10 cellular contexts compared by ENCODE assay signal in genomic region chr14:86799244-86799647, GRCh38.
DNase-seq lines count a peak whose midpoint lies in the region; ATAC-seq, FAIRE-seq and TF ChIP-seq lines count a peak whose summit lies in the region.
"Had no signal": no experiment of that assay in that cellular context is flagged by ENCODE, and none has a peak within 500 bp of the region (broad histone marks: within the 10 kb centered on the region; RNA-seq: fewer than 3 reads in every experiment).

No MANE protein-coding gene starts in this region.

- peaks cover 0 to 5% (median 5%) of the 10 kb centered on the region in 3 donors for H3K4me1 ChIP-seq in pancreas

- no peak for TF ChIP-seq CTCF in epithelial cell of esophagus (IDR thresholded peaks at IDR 0.05; ENCODE audit: insufficient read depth, low read depth, low read length, missing control alignments)
- no peak for TF ChIP-seq CTCF in pancreas (IDR thresholded peaks at IDR 0.05)

- FAIRE-seq in pancreas (lab: Jason Lieb, UNC), result no peak

- peak; percentile 91 for DNase-seq in ELR (ENCODE audit: low read depth)
- peak; percentile 1 for DNase-seq in NCI-H2171 (lab: John Stamatoyannopoulos, UW)
- DNase-seq in epithelial cell of esophagus (ENCODE audit: low read depth), result peak; percentile 92
- DNase-seq in pancreas, result no peak
- DNase-seq in NCI-H1694 (lab: John Stamatoyannopoulos, UW), result no peak
- DNase-seq in middle frontal gyrus (ENCODE audit: extremely low spot score, low spot score), result no peak
- no peak for DNase-seq in T-helper 1 cell
- DNase-seq: NCI-H187 treated with DMSO at 0.1 percent for 48 hours; stimulated activated CD4-positive, alpha-beta T cell treated with anti-CD3 and anti-CD28 coated beads, Interleukin-4, amount 100 ng/mL, for 24 hours had no signal

- no peak overlapping the region for H3K4me3 ChIP-seq in epithelial cell of esophagus (ENCODE audit: low read length)
- H3K4me3 ChIP-seq in pancreas, result no peak overlapping the region

- 23 to 36% methylated on average over 2 of the region's 2 CpGs for WGBS in pancreas, 2 donors

- no peaks in the 10 kb centered on the region for H3K36me3 ChIP-seq in pancreas

- H3K27me3 ChIP-seq in pancreas, result no peaks in the 10 kb centered on the region

- intact Hi-C loops in pancreas (cut with DNase I), result no loop called here

- H3K27ac ChIP-seq in pancreas, result no peak overlapping the region

- H3K9me3 ChIP-seq in pancreas, result no peaks in the 10 kb centered on the region

- peak in 3 of 4 donors; percentile 69 to 89 (median 80) for ATAC-seq in pancreas
- no peak for ATAC-seq in HG03025 (IDR thresholded peaks at IDR 0.05; ENCODE audit: low FRiP score, unreplicated experiment)

Comparison
In these comparisons a context has a peak if more than half of its experiments do, and no peak if none do; other contexts are left out.
1. DNase-seq: peak in ELR (single experiment), NCI-H2171 (single experiment) and epithelial cell of esophagus (single experiment); none in pancreas (0 of 6), NCI-H1694 (single experiment), middle frontal gyrus (single experiment) and T-helper 1 cell (0 of 5).